In the genomic region with DNA sequence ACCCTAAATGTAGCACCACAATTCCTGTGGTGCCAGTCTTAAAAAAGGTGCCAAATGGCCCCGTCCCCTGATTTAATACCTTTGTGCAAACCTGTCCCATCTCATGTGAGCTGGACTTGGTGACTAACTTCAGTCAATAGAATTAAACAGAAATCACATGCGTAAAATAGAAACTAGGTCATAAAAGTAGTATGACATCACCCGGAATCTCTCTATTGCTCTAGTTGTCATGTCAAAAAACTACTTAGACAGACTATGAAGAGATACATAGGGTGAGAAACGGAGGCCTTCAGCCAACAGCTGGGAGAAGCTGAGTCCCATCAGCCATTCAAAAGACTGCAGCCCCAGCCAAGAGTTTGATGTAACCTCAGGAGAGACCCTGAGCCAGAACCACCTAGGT, we compare ENCODE assay signal across 17 cellular contexts.
DNase-seq lines count a peak whose midpoint lies in the region; ATAC-seq and TF ChIP-seq lines count a peak whose summit lies in the region.
"Had no signal": no experiment of that assay in that cellular context is flagged by ENCODE, and none has a peak within 500 bp of the region (broad histone marks: within the 10 kb centered on the region; RNA-seq: fewer than 3 reads in every experiment).

No MANE protein-coding gene starts in this region.

- ATAC-seq in PC-3 (peak; percentile 35; the same call in 1 of the 2 replicates), esophagus mucosa (peak; percentile 18), mucosa of descending colon (peak; percentile 93), HG02884 (IDR thresholded peaks at IDR 0.05; ENCODE audit: unreplicated experiment) (no peak)
- ATAC-seq in stimulated activated naive CD8-positive, alpha-beta T cell treated with anti-CD3 and anti-CD28 coated beads, Interleukin-15, amount 100 ng/mL, for 72 hours, result no peak
- ATAC-seq: GM12878, GM23338, HCT116 had no signal

- H3K4me3 Mint-ChIP-seq in stimulated activated naive CD8-positive, alpha-beta T cell treated with anti-CD3 and anti-CD28 coated beads, Interleukin-15, amount 100 ng/mL, for 72 hours, result no peak overlapping the region
- H3K4me3 Mint-ChIP-seq: CD4-positive, alpha-beta memory T cell; GM23338; H9 had no signal

- no peaks in the 10 kb centered on the region for H3K4me1 Mint-ChIP-seq in stimulated activated naive CD8-positive, alpha-beta T cell treated with anti-CD3 and anti-CD28 coated beads, Interleukin-15, amount 100 ng/mL, for 72 hours
- H3K4me1 Mint-ChIP-seq: CD4-positive, alpha-beta memory T cell; GM23338; H9 had no signal

- no peak overlapping the region for H3K9ac ChIP-seq in PC-3 (ENCODE audit: low read length)

- DNase-seq in PC-3, result peak; percentile 25
- DNase-seq in mucosa of descending colon, result no peak
- no peak for DNase-seq in stimulated activated naive CD8-positive, alpha-beta T cell treated with anti-CD3 and anti-CD28 coated beads, Interleukin-15, amount 100 ng/mL, for 72 hours
- DNase-seq in activated naive CD4-positive, alpha-beta T cell treated with Interleukin-2 at 50 U/mL for 16 hours, result no peak
- DNase-seq: C1 segment of cervical spinal cord; Calu3; CD4-positive, alpha-beta memory T cell; COR-L47; DMS79; EL; GDM1; H9 had no signal

- H3K79me2 ChIP-seq in PC-3 (ENCODE audit: low read length), result no peaks in the 10 kb centered on the region

- POLR2A ChIA-PET in PC-3 (lab: Charles Lee; ENCODE audit: unreplicated experiment), result no interaction called here

- no peaks in the 10 kb centered on the region for H3K9me3 Mint-ChIP-seq in stimulated activated naive CD8-positive, alpha-beta T cell treated with anti-CD3 and anti-CD28 coated beads, Interleukin-15, amount 100 ng/mL, for 72 hours
- H3K9me3 Mint-ChIP-seq: CD4-positive, alpha-beta memory T cell had no signal

- peaks cover 24% of the 10 kb centered on the region for H3K27me3 Mint-ChIP-seq in stimulated activated naive CD8-positive, alpha-beta T cell treated with anti-CD3 and anti-CD28 coated beads, Interleukin-15, amount 100 ng/mL, for 72 hours

- peaks cover 14% of the 10 kb centered on the region for H3K4me1 ChIP-seq in PC-3 (ENCODE audit: insufficient read depth, low read length)
- H3K4me1 ChIP-seq in mucosa of descending colon (ENCODE audit: low read depth), result no peaks in the 10 kb centered on the region

- TF ChIP-seq CTCF in PC-3 (conservative IDR thresholded peaks at IDR 0.05; ENCODE audit: low read depth, low read length) (no peak), mucosa of descending colon (IDR thresholded peaks at IDR 0.05) (no peak)

- H4K20me1 ChIP-seq in PC-3 (ENCODE audit: low read length), result no peaks in the 10 kb centered on the region

- H2AFZ ChIP-seq in PC-3 (ENCODE audit: low read length), result no peak overlapping the region
- H2AFZ ChIP-seq: GM23338 had no signal

- H3K4me3 ChIP-seq in PC-3 (ENCODE audit: low read length) (no peak overlapping the region), mucosa of descending colon (no peak overlapping the region)
- H3K4me3 ChIP-seq: GM12878, GM23338 had no signal

- no TSS peak for BruUV-seq in PC-3 (replicated peaks; lab: Mats Ljungman, UMichigan)

- H3K27ac ChIP-seq in PC-3 (ENCODE audit: low read length), result no peak overlapping the region

- no peaks in the 10 kb centered on the region for H3K36me3 ChIP-seq in PC-3 (ENCODE audit: low read depth, low read length)
- no peaks in the 10 kb centered on the region for H3K36me3 ChIP-seq in mucosa of descending colon (ENCODE audit: low read depth)

- no peaks in the 10 kb centered on the region for H3F3A ChIP-seq in PC-3 (ENCODE audit: low read length, unreplicated experiment)

- no peaks in the 10 kb centered on the region for H3K27me3 ChIP-seq in PC-3 (ENCODE audit: low read length)

- no peak overlapping the region for H3K27ac Mint-ChIP-seq in stimulated activated naive CD8-positive, alpha-beta T cell treated with anti-CD3 and anti-CD28 coated beads, Interleukin-15, amount 100 ng/mL, for 72 hours
- H3K27ac Mint-ChIP-seq: CD4-positive, alpha-beta memory T cell; GM23338; H9 had no signal

- H3K9me3 ChIP-seq in PC-3 (ENCODE audit: low read length), result no peaks in the 10 kb centered on the region
- H3K9me3 ChIP-seq in mucosa of descending colon, result no peaks in the 10 kb centered on the region

- intact Hi-C loops in PC-3 (cut with micrococcal nuclease), result loop anchor here (5.0 kb wide), 1 partner anchor 180 kb away; no protein-coding TSS in a partner anchor
- intact Hi-C loops in mucosa of descending colon (cut with DNase I, micrococcal nuclease), result no loop called here

- CTCF ChIA-PET in PC-3 (lab: Charles Lee), result no interaction called here

- H3K4me2 ChIP-seq in PC-3 (ENCODE audit: low read length), result no peak overlapping the region
- H3K4me2 ChIP-seq: GM23338 had no signal

- no peaks in the 10 kb centered on the region for H3K9me2 ChIP-seq in PC-3 (replicated peaks; ENCODE audit: low read length)

Comparison
In these comparisons a context has a peak if more than half of its experiments do, and no peak if none do; other contexts are left out.
1. ATAC-seq: peak in PC-3 (single experiment), esophagus mucosa (single experiment) and mucosa of descending colon (single experiment); none in HG02884 (single experiment) and stimulated activated naive CD8-positive, alpha-beta T cell treated with anti-CD3 and anti-CD28 coated beads, Interleukin-15, amount 100 ng/mL, for 72 hours (single experiment).